ENCODE assay signal across 6 cellular contexts in the genomic region with DNA sequence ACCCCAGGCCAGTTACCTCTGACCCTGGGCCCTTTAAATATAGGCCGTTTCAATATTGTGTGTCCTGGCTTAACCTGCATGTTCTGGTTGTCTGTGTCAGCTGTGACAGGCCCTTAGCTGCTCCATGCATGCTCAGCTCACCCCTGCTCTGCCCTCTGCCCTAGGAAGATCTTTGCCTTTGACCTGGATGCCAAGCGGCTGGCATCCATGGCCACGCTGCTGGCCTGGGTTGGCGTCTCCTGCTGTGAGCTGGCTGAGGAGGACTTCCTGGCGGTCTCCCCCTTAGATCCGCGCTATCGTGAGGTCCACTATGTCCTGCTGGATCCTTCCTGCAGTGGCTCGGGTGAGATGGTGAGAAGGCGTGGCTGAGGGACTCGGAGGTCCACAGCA. TPM values are rescaled to one million over a fixed set of nuclear protein-coding genes. Genes with fewer than 3 reads are reported as not detected.
A peak's percentile ranks its signal among the peaks of the same experiment; 100 is the strongest.
DNase-seq lines count a peak whose midpoint lies in the region; ATAC-seq, FAIRE-seq and TF ChIP-seq lines count a peak whose summit lies in the region.
"Not testable (repeated sequence)": the region's sequence is repeated elsewhere in the genome, so short reads cannot be mapped to it uniquely, and the experiment has no call there.

No MANE protein-coding gene starts in this region.

- H3K27me3 ChIP-seq in GM23248 (replicated peaks; ENCODE audit: insufficient read depth); astrocyte (ENCODE audit: insufficient read depth, low read length); mesenchymal stem cell (ENCODE audit: control insufficient read depth in 1 of 2, insufficient read depth in 1 of 2, low read length in 2 of 2); spleen (replicated peaks in 1 of 7): not testable (repeated sequence)

- not testable (repeated sequence) for H3K27me3 Mint-ChIP-seq in activated CD4-positive, alpha-beta T cell treated with anti-CD3 and anti-CD28 coated beads, Interleukin-2, amount 10 ng/mL, durations not matched to agents 24 days and 14 days; astrocyte (ENCODE audit: low read depth, unreplicated experiment)

- not testable (repeated sequence) for H3K79me1 ChIP-seq in mesenchymal stem cell (replicated peaks; ENCODE audit: low read length, poor library complexity, severe bottlenecking)

- H2BK15ac ChIP-seq in mesenchymal stem cell (ENCODE audit: low read depth, poor library complexity, severe bottlenecking): not testable (repeated sequence)

- H3K9ac ChIP-seq in GM23248; astrocyte (ENCODE audit: low read length); mesenchymal stem cell (ENCODE audit: low read length): not testable (repeated sequence)

- not testable (repeated sequence) for H3K18ac ChIP-seq in mesenchymal stem cell (ENCODE audit: low read depth in 1 of 2, low read length in 2 of 2)

- H4K91ac ChIP-seq in mesenchymal stem cell (ENCODE audit: low read length): not testable (repeated sequence)

- H3K27ac ChIP-seq in GM23248 (peak overlapping the region; percentile 51), mesenchymal stem cell (ENCODE audit: low read length, poor library complexity, severe bottlenecking) (peak overlapping the region; percentile 49)
- not testable (repeated sequence) for H3K27ac ChIP-seq in astrocyte (ENCODE audit: low read depth, low read length); spleen

- TF ChIP-seq CTCF in astrocyte (IDR thresholded peaks at IDR 0.05; ENCODE audit: insufficient read depth, low read depth, low read length); spleen (IDR thresholded peaks at IDR 0.05 in 8 of 11, conservative IDR thresholded peaks at IDR 0.05 in 3 of 11): not testable (repeated sequence)

- H2BK120ac ChIP-seq in mesenchymal stem cell (ENCODE audit: low read depth, low read length): not testable (repeated sequence)

- not testable (repeated sequence) for H3F3A ChIP-seq in GM23248 (ENCODE audit: insufficient read depth)

- H3K4ac ChIP-seq in mesenchymal stem cell (ENCODE audit: low read depth in 1 of 2, low read length in 2 of 2): not testable (repeated sequence)

- in situ Hi-C loops in GM23248 (cut with MboI): not testable (repeated sequence)

- not testable (repeated sequence) for FAIRE-seq in astrocyte (lab: Jason Lieb, UNC)

- H3K36me3 Mint-ChIP-seq in activated CD4-positive, alpha-beta T cell treated with anti-CD3 and anti-CD28 coated beads, Interleukin-2, amount 10 ng/mL, durations not matched to agents 24 days and 14 days (ENCODE audit: low read depth): peaks cover 20% of the 10 kb centered on the region
- not testable (repeated sequence) for H3K36me3 Mint-ChIP-seq in astrocyte (ENCODE audit: low read depth, unreplicated experiment)

- H4K20me1 ChIP-seq in GM23248 (ENCODE audit: insufficient read depth); astrocyte (ENCODE audit: insufficient read depth, low read length): not testable (repeated sequence)

- WGBS in GM23248 (ENCODE audit: low coverage in 1 of 2, low lambda C conversion rate in 2 of 2, missing lambda C conversion rate in 2 of 2), 2 experiments: 79 to 82% methylated on average over 11 of the region's 11 CpGs
- 100% methylated on average over 8 of the region's 11 CpGs for WGBS in mesenchymal stem cell
- 71 to 100% (median 86%) methylated on average over 1 to 11 of the region's 11 CpGs for WGBS in spleen, 5 donors

- H2BK5ac ChIP-seq in mesenchymal stem cell (ENCODE audit: low read depth, low read length, poor library complexity, severe bottlenecking): not testable (repeated sequence)

- H3K4me1 Mint-ChIP-seq in activated CD4-positive, alpha-beta T cell treated with anti-CD3 and anti-CD28 coated beads, Interleukin-2, amount 10 ng/mL, durations not matched to agents 24 days and 14 days; astrocyte (ENCODE audit: low read depth, unreplicated experiment): not testable (repeated sequence)

- H3K27ac Mint-ChIP-seq in activated CD4-positive, alpha-beta T cell treated with anti-CD3 and anti-CD28 coated beads, Interleukin-2, amount 10 ng/mL, durations not matched to agents 24 days and 14 days; astrocyte (ENCODE audit: unreplicated experiment): not testable (repeated sequence)

- DNase-seq in GM23248; astrocyte (ENCODE audit: low read depth); mesenchymal stem cell: not testable (repeated sequence)
- peak; percentile 54 for DNase-seq in activated CD4-positive, alpha-beta T cell treated with anti-CD3 and anti-CD28 coated beads, Interleukin-2, amount 10 ng/mL, durations not matched to agents 24 days and 14 days
- DNase-seq in left lobe of liver (ENCODE audit: low spot score): peak; percentile 69
- peak; percentile 39 for DNase-seq in spleen

- not testable (repeated sequence) for H3K36me3 ChIP-seq in GM23248 (ENCODE audit: low read depth); astrocyte (ENCODE audit: insufficient read depth, low read length)
- peaks cover 13 to 34% of the 10 kb centered on the region in 2 experiments for H3K36me3 ChIP-seq in mesenchymal stem cell (ENCODE audit: control insufficient read depth in 1 of 2, insufficient read depth in 2 of 2, low read depth in 1 of 2, low read length in 2 of 2)
- peaks cover 0 to 58% (median 29%) of the 10 kb centered on the region in 6 donors for H3K36me3 ChIP-seq in spleen

- H4K8ac ChIP-seq in mesenchymal stem cell (ENCODE audit: low read length): not testable (repeated sequence)

- intact Hi-C loops in activated CD4-positive, alpha-beta T cell treated with anti-CD3 and anti-CD28 coated beads, Interleukin-2, amount 10 ng/mL, durations not matched to agents 24 days and 14 days (cut with micrococcal nuclease); spleen (cut with DNase I; ENCODE audit: low total_unique reads): not testable (repeated sequence)

- H3K79me2 ChIP-seq in GM23248 (ENCODE audit: insufficient read depth); astrocyte (ENCODE audit: insufficient read depth, low read length): not testable (repeated sequence)

- H3K4me3 Mint-ChIP-seq in activated CD4-positive, alpha-beta T cell treated with anti-CD3 and anti-CD28 coated beads, Interleukin-2, amount 10 ng/mL, durations not matched to agents 24 days and 14 days; astrocyte (ENCODE audit: unreplicated experiment): not testable (repeated sequence)

- not testable (repeated sequence) for H3K14ac ChIP-seq in mesenchymal stem cell (ENCODE audit: low read length in 2 of 2)

- H3K23ac ChIP-seq in mesenchymal stem cell (ENCODE audit: low read length in 2 of 2): not testable (repeated sequence)

- H3K9me2 ChIP-seq in GM23248 (ENCODE audit: insufficient read depth): not testable (repeated sequence)

- not testable (repeated sequence) for H3K9me3 Mint-ChIP-seq in activated CD4-positive, alpha-beta T cell treated with anti-CD3 and anti-CD28 coated beads, Interleukin-2, amount 10 ng/mL, durations not matched to agents 24 days and 14 days; astrocyte (ENCODE audit: unreplicated experiment)

- not testable (repeated sequence) for H2AFZ ChIP-seq in GM23248; astrocyte (ENCODE audit: low read depth, low read length); mesenchymal stem cell (ENCODE audit: low read depth, low read length)

- not testable (repeated sequence) for H2AK5ac ChIP-seq in mesenchymal stem cell (ENCODE audit: low read length, severe bottlenecking)

- H3K9me3 ChIP-seq in GM23248 (ENCODE audit: low read depth); astrocyte (ENCODE audit: insufficient read depth, low read depth, low read length); mesenchymal stem cell (ENCODE audit: control insufficient read depth, low read length); spleen: not testable (repeated sequence)

- not testable (repeated sequence) for TF ChIP-seq POLR2A in spleen (IDR thresholded peaks at IDR 0.05)

- not testable (repeated sequence) for H2BK12ac ChIP-seq in mesenchymal stem cell (ENCODE audit: low read length in 2 of 2)

- peak; percentile 79 for ATAC-seq in left lobe of liver

- not testable (repeated sequence) for H3K4me1 ChIP-seq in GM23248 (ENCODE audit: insufficient read depth); astrocyte (ENCODE audit: insufficient read depth, low read length); mesenchymal stem cell (ENCODE audit: control insufficient read depth, insufficient read depth, low read depth, low read length); spleen

- H3K4me3 ChIP-seq in GM23248; astrocyte (ENCODE audit: insufficient read depth, low read depth, low read length); mesenchymal stem cell (ENCODE audit: insufficient read depth in 1 of 2, low read depth in 1 of 2, low read length in 2 of 2); spleen: not testable (repeated sequence)

- not testable (repeated sequence) for H3K4me2 ChIP-seq in GM23248 (ENCODE audit: unreplicated experiment); mesenchymal stem cell (ENCODE audit: low read length, poor library complexity, severe bottlenecking)
- peak overlapping the region; percentile 15 for H3K4me2 ChIP-seq in astrocyte (ENCODE audit: low read length)

RNA-seq across cellular contexts. Expression of a gene that starts 20.0 kb away (rescaled TPM):
- 0.13 and 0.22 TPM in 2 replicates for total RNA-seq in GM23248 (2014; rRNA removed; shearing (Covaris generic))
- polyA plus RNA-seq in GM23248 (2016; fragmentation: Nextera tagmentation; extraction: Ambion mirVana) (0.61 and 1.0 TPM in 2 replicates), spleen (1 to 10 TPM; 2.8 to 3.8 (median 3.0) TPM)
- total RNA-seq in activated CD4-positive, alpha-beta T cell treated with anti-CD3 and anti-CD28 coated beads, Interleukin-2, amount 10 ng/mL, durations not matched to agents 24 days and 14 days: 3.8 and 5.8 TPM in 2 replicates
- total RNA-seq in astrocyte (6.1 and 6.9 TPM in 2 replicates), left lobe of liver (4.2 TPM), spleen (1 to 10 TPM; 2.4 to 7.7 (median 6.0) TPM)
- polyA plus RNA-seq in mesenchymal stem cell (2013, experiment 1 of 2): 1.5 TPM
- polyA plus RNA-seq in mesenchymal stem cell (2013, experiment 2 of 2): 1.9 TPM
